ENCODE assay signal across 10 cellular contexts in genomic region chr9:90788527-90788926, GRCh38. TPM values are rescaled to one million over a fixed set of nuclear protein-coding genes. Genes with fewer than 3 reads are reported as not detected.
DNase-seq lines count a peak whose midpoint lies in the region; ATAC-seq, FAIRE-seq and TF ChIP-seq lines count a peak whose summit lies in the region.
"Not testable (repeated sequence)": the region's sequence is repeated elsewhere in the genome, so short reads cannot be mapped to it uniquely, and the experiment has no call there.
"Had no signal": no experiment of that assay in that cellular context is flagged by ENCODE, and none has a peak within 500 bp of the region (broad histone marks: within the 10 kb centered on the region; RNA-seq: fewer than 3 reads in every experiment).

No MANE protein-coding gene starts in this region.

- H3K36me3 ChIP-seq in small intestine (ENCODE audit: control insufficient read depth in 2 of 2, insufficient read depth in 2 of 2, low read length in 2 of 2) = not testable (repeated sequence)

- TF ChIP-seq CTCF in activated B cell treated with CpG ODN at 0.5 μM for 24 hours (IDR thresholded peaks at IDR 0.05) = not testable (repeated sequence)

- peak overlapping the region; percentile 56 for H3K4me3 Mint-ChIP-seq in activated B cell treated with CpG ODN at 0.5 μM for 24 hours

- peaks cover 47% of the 10 kb centered on the region for H3K4me1 Mint-ChIP-seq in activated B cell treated with CpG ODN at 0.5 μM for 24 hours

- not testable (repeated sequence) for H3K27me3 ChIP-seq in small intestine (ENCODE audit: control insufficient read depth in 2 of 2, insufficient read depth in 2 of 2, low read length in 2 of 2)

- 67 to 81% (median 68%) methylated on average over 1 of the region's 1 CpG for WGBS in small intestine, 3 donors

- ATAC-seq in GM18868 (IDR thresholded peaks at IDR 0.05; ENCODE audit: unreplicated experiment) (peak; percentile 40), GM19395 (IDR thresholded peaks at IDR 0.05; ENCODE audit: unreplicated experiment) (peak; percentile 47), GM21737 (IDR thresholded peaks at IDR 0.05; ENCODE audit: unreplicated experiment) (peak; percentile 49), HG03135 (IDR thresholded peaks at IDR 0.05; ENCODE audit: unreplicated experiment) (peak; percentile 43), HG03469 (IDR thresholded peaks at IDR 0.05; ENCODE audit: unreplicated experiment) (peak; percentile 29), activated B cell treated with CpG ODN at 0.5 μM for 24 hours (ENCODE audit: low read depth) (peak; percentile 36)

- FAIRE-seq in GM12892 (lab: Jason Lieb, UNC) = peak; percentile 70
- FAIRE-seq in small intestine (lab: Jason Lieb, UNC) = peak; percentile 15

- H3K27me3 Mint-ChIP-seq in activated B cell treated with CpG ODN at 0.5 μM for 24 hours = not testable (repeated sequence)

- intact Hi-C loops in activated B cell treated with CpG ODN at 0.5 μM for 24 hours (cut with micrococcal nuclease) = loop anchor here (1.0 kb wide), 3 partner anchors 8 to 14 kb away; no protein-coding TSS in a partner anchor

- DNase-seq in GM12892 (ENCODE audit: insufficient read length); activated B cell treated with CpG ODN at 0.5 μM for 24 hours; small intestine: not testable (repeated sequence)

- not testable (repeated sequence) for H3K27ac ChIP-seq in small intestine (ENCODE audit: low read depth in 1 of 2, low read length in 1 of 2)

- H3K27ac Mint-ChIP-seq in activated B cell treated with CpG ODN at 0.5 μM for 24 hours = peak overlapping the region; percentile 77

- H3K9me3 ChIP-seq in small intestine (ENCODE audit: control insufficient read depth, low read depth) = not testable (repeated sequence)

- H3K4me1 ChIP-seq in small intestine (ENCODE audit: control insufficient read depth in 2 of 2, insufficient read depth in 1 of 2, low read depth in 1 of 2, low read length in 1 of 2) = not testable (repeated sequence)

- CTCF ChIA-PET in activated B cell treated with CpG ODN at 0.5 μM for 24 hours (lab: Charles Lee) = not testable (repeated sequence)

- not testable (repeated sequence) for H3K36me3 Mint-ChIP-seq in activated B cell treated with CpG ODN at 0.5 μM for 24 hours (ENCODE audit: low read depth)

- not testable (repeated sequence) for TF ChIP-seq POLR2A in GM12892 (IDR thresholded peaks at IDR 0.05; ENCODE audit: low read depth, low read length)

- POLR2A ChIA-PET in activated B cell treated with CpG ODN at 0.5 μM for 24 hours (lab: Charles Lee) = interaction anchor here (1.6 to 3.7 kb wide), 2 partner anchors 13 to 39 kb away, joined by 10 to 14 read pairs; partner anchors contain the start of gene SYK

- H3K9me3 Mint-ChIP-seq in activated B cell treated with CpG ODN at 0.5 μM for 24 hours = not testable (repeated sequence)

- not testable (repeated sequence) for H3K4me3 ChIP-seq in small intestine (ENCODE audit: low read depth in 1 of 2, low read length in 2 of 2)

RNA-seq across cellular contexts. Expression of gene SYK, which starts 13.1 kb away (rescaled TPM):
- polyA plus RNA-seq in GM12892 (2012; ENCODE audit: missing spikeins) = 28.5 TPM
- 222 and 237 TPM in 2 replicates for total RNA-seq in activated B cell treated with CpG ODN at 0.5 μM for 24 hours
- 10 to 100 TPM; 29.7 to 40.9 (median 33.8) TPM for polyA plus RNA-seq in small intestine
- total RNA-seq: IMR-90 had no signal
- polyA plus RNA-seq: IMR-90, SK-N-SH had no signal
